In the genomic region with DNA sequence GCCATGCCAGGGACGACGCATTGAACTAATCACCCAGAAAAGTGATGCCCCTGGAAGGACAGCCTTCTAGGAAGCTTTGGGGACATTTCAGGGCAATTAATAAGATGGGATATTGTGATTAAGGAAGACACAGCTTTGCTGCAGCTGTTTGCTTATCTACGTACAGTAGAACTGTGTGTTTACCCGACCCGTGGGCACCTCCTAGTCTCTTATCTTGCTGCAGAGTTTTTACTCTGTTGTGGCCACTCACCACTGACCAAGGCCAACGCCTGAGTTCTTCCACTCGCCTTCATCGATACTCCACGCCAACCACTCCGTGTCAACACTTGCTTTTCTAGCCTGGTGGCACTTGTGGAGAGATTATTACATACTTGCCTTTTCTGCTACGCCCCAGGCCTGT, we compare ENCODE assay signal across 2 cellular contexts.
A peak's percentile ranks its signal among the peaks of the same experiment; 100 is the strongest.
TF ChIP-seq lines count a peak whose summit lies in the region.

No MANE protein-coding gene starts in this region.

TF ChIP-seq in K562, 482 proteins besides CTCF, POLR2A, EP300 and RAD21 (continues in another document):
- TF ChIP-seq ELF1 (tag; IDR thresholded peaks at IDR 0.05) (no peak), HDAC3 (IDR thresholded peaks at IDR 0.05; ENCODE audit: borderline replicate concordance, partially characterized antibody) (no peak), KLF16 (IDR thresholded peaks at IDR 0.05) (peak; percentile 37; the same call in 1 of the 2 replicates), FOXP1 (CRISPR knock-in tag; IDR thresholded peaks at IDR 0.05) (no peak), MTF1 (CRISPR knock-in tag; IDR thresholded peaks at IDR 0.05; ENCODE audit: borderline replicate concordance) (no peak), PPARD (CRISPR knock-in tag; IDR thresholded peaks at IDR 0.05) (no peak), POU5F1 (IDR thresholded peaks at IDR 0.05; ENCODE audit: borderline replicate concordance, low read depth, low read length, partially characterized antibody) (no peak), HDAC1 (IDR thresholded peaks at IDR 0.05) (0 out of 4 replicates have a peak, but pooled peaks of 1 of the 2 experiments have one; percentile 32), ZNF212 (CRISPR knock-in tag; IDR thresholded peaks at IDR 0.05) (no peak), MEF2D (tag; conservative IDR thresholded peaks at IDR 0.05; ENCODE audit: low read depth) (no peak), L3MBTL2 (IDR thresholded peaks at IDR 0.05) (no peak), KDM2B (CRISPR knock-in tag; IDR thresholded peaks at IDR 0.05) (no peak), ZNF696 (CRISPR knock-in tag; conservative IDR thresholded peaks at IDR 0.05) (no peak)
- TF ChIP-seq, protein P1, sequence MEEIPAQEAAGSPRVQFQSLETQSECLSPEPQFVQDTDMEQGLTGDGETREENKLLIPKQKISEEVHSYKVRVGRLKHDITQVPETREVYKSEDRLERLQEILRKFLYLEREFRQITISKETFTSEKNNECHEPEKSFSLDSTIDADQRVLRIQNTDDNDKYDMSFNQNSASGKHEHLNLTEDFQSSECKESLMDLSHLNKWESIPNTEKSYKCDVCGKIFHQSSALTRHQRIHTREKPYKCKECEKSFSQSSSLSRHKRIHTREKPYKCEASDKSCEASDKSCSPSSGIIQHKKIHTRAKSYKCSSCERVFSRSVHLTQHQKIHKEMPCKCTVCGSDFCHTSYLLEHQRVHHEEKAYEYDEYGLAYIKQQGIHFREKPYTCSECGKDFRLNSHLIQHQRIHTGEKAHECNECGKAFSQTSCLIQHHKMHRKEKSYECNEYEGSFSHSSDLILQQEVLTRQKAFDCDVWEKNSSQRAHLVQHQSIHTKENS (CRISPR knock-in tag; IDR thresholded peaks at IDR 0.05), result no peak
- TF ChIP-seq, protein P2, sequence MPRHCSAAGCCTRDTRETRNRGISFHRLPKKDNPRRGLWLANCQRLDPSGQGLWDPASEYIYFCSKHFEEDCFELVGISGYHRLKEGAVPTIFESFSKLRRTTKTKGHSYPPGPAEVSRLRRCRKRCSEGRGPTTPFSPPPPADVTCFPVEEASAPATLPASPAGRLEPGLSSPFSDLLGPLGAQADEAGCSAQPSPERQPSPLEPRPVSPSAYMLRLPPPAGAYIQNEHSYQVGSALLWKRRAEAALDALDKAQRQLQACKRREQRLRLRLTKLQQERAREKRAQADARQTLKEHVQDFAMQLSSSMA (CRISPR knock-in tag; IDR thresholded peaks at IDR 0.05), result no peak
- TF ChIP-seq, protein P3, sequence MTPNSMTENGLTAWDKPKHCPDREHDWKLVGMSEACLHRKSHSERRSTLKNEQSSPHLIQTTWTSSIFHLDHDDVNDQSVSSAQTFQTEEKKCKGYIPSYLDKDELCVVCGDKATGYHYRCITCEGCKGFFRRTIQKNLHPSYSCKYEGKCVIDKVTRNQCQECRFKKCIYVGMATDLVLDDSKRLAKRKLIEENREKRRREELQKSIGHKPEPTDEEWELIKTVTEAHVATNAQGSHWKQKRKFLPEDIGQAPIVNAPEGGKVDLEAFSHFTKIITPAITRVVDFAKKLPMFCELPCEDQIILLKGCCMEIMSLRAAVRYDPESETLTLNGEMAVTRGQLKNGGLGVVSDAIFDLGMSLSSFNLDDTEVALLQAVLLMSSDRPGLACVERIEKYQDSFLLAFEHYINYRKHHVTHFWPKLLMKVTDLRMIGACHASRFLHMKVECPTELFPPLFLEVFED (CRISPR knock-in tag; conservative IDR thresholded peaks at IDR 0.05), result no peak
- TF ChIP-seq, protein P4, sequence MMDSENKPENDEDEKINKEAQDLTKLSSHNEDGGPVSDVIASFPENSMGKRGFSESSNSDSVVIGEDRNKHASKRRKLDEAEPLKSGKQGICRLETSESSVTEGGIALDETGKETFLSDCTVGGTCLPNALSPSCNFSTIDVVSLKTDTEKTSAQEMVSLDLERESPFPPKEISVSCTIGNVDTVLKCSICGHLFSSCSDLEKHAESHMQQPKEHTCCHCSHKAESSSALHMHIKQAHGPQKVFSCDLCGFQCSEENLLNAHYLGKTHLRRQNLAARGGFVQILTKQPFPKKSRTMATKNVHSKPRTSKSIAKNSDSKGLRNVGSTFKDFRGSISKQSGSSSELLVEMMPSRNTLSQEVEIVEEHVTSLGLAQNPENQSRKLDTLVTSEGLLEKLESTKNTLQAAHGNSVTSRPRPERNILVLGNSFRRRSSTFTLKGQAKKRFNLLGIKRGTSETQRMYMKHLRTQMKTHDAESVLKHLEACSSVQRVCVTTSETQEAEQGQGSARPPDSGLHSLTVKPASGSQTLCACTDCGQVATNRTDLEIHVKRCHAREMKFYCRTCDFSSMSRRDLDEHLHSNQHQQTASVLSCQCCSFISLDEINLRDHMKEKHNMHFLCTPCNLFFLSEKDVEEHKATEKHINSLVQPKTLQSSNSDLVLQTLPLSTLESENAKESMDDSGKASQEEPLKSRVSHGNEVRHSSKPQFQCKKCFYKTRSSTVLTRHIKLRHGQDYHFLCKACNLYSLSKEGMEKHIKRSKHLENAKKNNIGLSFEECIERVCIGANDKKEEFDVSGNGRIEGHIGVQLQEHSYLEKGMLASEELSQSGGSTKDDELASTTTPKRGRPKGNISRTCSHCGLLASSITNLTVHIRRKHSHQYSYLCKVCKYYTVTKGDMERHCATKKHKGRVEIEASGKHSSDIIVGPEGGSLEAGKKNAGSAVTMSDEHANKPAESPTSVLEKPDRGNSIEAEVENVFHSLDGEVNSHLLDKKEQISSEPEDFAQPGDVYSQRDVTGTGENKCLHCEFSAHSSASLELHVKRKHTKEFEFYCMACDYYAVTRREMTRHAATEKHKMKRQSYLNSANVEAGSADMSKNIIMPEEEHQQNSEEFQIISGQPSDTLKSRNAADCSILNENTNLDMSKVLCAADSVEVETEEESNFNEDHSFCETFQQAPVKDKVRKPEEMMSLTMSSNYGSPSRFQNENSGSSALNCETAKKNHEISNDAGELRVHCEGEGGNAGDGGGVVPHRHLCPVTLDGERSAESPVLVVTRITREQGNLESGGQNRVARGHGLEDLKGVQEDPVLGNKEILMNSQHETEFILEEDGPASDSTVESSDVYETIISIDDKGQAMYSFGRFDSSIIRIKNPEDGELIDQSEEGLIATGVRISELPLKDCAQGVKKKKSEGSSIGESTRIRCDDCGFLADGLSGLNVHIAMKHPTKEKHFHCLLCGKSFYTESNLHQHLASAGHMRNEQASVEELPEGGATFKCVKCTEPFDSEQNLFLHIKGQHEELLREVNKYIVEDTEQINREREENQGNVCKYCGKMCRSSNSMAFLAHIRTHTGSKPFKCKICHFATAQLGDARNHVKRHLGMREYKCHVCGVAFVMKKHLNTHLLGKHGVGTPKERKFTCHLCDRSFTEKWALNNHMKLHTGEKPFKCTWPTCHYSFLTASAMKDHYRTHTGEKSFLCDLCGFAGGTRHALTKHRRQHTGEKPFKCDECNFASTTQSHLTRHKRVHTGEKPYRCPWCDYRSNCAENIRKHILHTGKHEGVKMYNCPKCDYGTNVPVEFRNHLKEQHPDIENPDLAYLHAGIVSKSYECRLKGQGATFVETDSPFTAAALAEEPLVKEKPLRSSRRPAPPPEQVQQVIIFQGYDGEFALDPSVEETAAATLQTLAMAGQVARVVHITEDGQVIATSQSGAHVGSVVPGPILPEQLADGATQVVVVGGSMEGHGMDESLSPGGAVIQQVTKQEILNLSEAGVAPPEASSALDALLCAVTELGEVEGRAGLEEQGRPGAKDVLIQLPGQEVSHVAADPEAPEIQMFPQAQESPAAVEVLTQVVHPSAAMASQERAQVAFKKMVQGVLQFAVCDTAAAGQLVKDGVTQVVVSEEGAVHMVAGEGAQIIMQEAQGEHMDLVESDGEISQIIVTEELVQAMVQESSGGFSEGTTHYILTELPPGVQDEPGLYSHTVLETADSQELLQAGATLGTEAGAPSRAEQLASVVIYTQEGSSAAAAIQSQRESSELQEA (IDR thresholded peaks at IDR 0.05; ENCODE audit: low read depth), result no peak

TF ChIP-seq in GM23338, 12 proteins besides CTCF, POLR2A, EP300 and RAD21:
- TF ChIP-seq, protein P5, sequence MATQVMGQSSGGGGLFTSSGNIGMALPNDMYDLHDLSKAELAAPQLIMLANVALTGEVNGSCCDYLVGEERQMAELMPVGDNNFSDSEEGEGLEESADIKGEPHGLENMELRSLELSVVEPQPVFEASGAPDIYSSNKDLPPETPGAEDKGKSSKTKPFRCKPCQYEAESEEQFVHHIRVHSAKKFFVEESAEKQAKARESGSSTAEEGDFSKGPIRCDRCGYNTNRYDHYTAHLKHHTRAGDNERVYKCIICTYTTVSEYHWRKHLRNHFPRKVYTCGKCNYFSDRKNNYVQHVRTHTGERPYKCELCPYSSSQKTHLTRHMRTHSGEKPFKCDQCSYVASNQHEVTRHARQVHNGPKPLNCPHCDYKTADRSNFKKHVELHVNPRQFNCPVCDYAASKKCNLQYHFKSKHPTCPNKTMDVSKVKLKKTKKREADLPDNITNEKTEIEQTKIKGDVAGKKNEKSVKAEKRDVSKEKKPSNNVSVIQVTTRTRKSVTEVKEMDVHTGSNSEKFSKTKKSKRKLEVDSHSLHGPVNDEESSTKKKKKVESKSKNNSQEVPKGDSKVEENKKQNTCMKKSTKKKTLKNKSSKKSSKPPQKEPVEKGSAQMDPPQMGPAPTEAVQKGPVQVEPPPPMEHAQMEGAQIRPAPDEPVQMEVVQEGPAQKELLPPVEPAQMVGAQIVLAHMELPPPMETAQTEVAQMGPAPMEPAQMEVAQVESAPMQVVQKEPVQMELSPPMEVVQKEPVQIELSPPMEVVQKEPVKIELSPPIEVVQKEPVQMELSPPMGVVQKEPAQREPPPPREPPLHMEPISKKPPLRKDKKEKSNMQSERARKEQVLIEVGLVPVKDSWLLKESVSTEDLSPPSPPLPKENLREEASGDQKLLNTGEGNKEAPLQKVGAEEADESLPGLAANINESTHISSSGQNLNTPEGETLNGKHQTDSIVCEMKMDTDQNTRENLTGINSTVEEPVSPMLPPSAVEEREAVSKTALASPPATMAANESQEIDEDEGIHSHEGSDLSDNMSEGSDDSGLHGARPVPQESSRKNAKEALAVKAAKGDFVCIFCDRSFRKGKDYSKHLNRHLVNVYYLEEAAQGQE (IDR thresholded peaks at IDR 0.05; ENCODE audit: unreplicated experiment), result no peak
- TF ChIP-seq EZH2phosphoT487 (IDR thresholded peaks at IDR 0.05; ENCODE audit: unreplicated experiment) (no peak), ZNF114 (CRISPR knock-in tag; IDR thresholded peaks at IDR 0.05) (no peak), STAT1 (IDR thresholded peaks at IDR 0.05; ENCODE audit: unreplicated experiment) (no peak), JUNB (IDR thresholded peaks at IDR 0.05; ENCODE audit: unreplicated experiment) (no peak), EZH2 (IDR thresholded peaks at IDR 0.05; ENCODE audit: low read depth, unreplicated experiment) (no peak), NANOG (IDR thresholded peaks at IDR 0.05; ENCODE audit: borderline replicate concordance) (no peak), POLR2AphosphoS5 (IDR thresholded peaks at IDR 0.05; ENCODE audit: low read depth) (no peak), CREB1 (CRISPR knock-in tag; IDR thresholded peaks at IDR 0.05; ENCODE audit: low read depth) (no peak), ZNF331 (CRISPR knock-in tag; IDR thresholded peaks at IDR 0.05; ENCODE audit: low read depth) (no peak)
- TF ChIP-seq, protein P6, sequence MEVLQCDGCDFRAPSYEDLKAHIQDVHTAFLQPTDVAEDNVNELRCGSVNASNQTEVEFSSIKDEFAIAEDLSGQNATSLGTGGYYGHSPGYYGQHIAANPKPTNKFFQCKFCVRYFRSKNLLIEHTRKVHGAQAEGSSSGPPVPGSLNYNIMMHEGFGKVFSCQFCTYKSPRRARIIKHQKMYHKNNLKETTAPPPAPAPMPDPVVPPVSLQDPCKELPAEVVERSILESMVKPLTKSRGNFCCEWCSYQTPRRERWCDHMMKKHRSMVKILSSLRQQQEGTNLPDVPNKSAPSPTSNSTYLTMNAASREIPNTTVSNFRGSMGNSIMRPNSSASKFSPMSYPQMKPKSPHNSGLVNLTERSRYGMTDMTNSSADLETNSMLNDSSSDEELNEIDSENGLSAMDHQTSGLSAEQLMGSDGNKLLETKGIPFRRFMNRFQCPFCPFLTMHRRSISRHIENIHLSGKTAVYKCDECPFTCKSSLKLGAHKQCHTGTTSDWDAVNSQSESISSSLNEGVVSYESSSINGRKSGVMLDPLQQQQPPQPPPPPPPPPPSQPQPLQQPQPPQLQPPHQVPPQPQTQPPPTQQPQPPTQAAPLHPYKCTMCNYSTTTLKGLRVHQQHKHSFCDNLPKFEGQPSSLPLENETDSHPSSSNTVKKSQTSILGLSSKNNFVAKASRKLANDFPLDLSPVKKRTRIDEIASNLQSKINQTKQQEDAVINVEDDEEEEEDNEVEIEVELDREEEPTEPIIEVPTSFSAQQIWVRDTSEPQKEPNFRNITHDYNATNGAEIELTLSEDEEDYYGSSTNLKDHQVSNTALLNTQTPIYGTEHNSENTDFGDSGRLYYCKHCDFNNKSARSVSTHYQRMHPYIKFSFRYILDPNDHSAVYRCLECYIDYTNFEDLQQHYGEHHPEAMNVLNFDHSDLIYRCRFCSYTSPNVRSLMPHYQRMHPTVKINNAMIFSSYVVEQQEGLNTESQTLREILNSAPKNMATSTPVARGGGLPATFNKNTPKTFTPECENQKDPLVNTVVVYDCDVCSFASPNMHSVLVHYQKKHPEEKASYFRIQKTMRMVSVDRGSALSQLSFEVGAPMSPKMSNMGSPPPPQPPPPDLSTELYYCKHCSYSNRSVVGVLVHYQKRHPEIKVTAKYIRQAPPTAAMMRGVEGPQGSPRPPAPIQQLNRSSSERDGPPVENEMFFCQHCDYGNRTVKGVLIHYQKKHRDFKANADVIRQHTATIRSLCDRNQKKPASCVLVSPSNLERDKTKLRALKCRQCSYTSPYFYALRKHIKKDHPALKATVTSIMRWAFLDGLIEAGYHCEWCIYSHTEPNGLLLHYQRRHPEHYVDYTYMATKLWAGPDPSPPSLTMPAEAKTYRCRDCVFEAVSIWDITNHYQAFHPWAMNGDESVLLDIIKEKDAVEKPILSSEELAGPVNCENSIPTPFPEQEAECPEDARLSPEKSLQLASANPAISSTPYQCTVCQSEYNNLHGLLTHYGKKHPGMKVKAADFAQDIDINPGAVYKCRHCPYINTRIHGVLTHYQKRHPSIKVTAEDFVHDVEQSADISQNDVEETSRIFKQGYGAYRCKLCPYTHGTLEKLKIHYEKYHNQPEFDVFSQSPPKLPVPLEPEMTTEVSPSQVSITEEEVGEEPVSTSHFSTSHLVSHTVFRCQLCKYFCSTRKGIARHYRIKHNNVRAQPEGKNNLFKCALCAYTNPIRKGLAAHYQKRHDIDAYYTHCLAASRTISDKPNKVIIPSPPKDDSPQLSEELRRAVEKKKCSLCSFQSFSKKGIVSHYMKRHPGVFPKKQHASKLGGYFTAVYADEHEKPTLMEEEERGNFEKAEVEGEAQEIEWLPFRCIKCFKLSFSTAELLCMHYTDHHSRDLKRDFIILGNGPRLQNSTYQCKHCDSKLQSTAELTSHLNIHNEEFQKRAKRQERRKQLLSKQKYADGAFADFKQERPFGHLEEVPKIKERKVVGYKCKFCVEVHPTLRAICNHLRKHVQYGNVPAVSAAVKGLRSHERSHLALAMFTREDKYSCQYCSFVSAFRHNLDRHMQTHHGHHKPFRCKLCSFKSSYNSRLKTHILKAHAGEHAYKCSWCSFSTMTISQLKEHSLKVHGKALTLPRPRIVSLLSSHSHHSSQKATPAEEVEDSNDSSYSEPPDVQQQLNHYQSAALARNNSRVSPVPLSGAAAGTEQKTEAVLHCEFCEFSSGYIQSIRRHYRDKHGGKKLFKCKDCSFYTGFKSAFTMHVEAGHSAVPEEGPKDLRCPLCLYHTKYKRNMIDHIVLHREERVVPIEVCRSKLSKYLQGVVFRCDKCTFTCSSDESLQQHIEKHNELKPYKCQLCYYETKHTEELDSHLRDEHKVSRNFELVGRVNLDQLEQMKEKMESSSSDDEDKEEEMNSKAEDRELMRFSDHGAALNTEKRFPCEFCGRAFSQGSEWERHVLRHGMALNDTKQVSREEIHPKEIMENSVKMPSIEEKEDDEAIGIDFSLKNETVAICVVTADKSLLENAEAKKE (CRISPR knock-in tag; IDR thresholded peaks at IDR 0.05), result no peak
- TF ChIP-seq, protein P7, sequence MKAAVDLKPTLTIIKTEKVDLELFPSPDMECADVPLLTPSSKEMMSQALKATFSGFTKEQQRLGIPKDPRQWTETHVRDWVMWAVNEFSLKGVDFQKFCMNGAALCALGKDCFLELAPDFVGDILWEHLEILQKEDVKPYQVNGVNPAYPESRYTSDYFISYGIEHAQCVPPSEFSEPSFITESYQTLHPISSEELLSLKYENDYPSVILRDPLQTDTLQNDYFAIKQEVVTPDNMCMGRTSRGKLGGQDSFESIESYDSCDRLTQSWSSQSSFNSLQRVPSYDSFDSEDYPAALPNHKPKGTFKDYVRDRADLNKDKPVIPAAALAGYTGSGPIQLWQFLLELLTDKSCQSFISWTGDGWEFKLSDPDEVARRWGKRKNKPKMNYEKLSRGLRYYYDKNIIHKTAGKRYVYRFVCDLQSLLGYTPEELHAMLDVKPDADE (IDR thresholded peaks at IDR 0.05), result no peak
